8 cellular contexts compared by ENCODE assay signal in genomic region chr11:35006389-35007128, GRCh38.
A peak's percentile ranks its signal among the peaks of the same experiment; 100 is the strongest.
DNase-seq lines count a peak whose midpoint lies in the region; ATAC-seq and TF ChIP-seq lines count a peak whose summit lies in the region.

No MANE protein-coding gene starts in this region.

- 45 to 70% (median 52%) methylated on average over 8 of the region's 8 CpGs for WGBS in spleen, 5 donors

- peaks cover 53% of the 10 kb centered on the region for H3K4me1 Mint-ChIP-seq in activated CD8-positive, alpha-beta memory T cell treated with anti-CD3 and anti-CD28 coated beads, Interleukin-2, amount 10 ng/mL, durations not matched to agents 7 days and 5 days
- H3K4me1 Mint-ChIP-seq in activated CD4-positive, alpha-beta T cell treated with anti-CD3 and anti-CD28 coated beads, Interleukin-2, amount 10 ng/mL, durations not matched to agents 7 days and 5 days = peaks cover 18% of the 10 kb centered on the region
- peaks cover 43% of the 10 kb centered on the region for H3K4me1 Mint-ChIP-seq in stimulated activated memory B cell treated with anti-CD40 and anti-IgM and Interleukin-4, amounts not matched to agents 10 μg/mL and 1 μg/mL and 100 μg/mL, for 72 hours

- TF ChIP-seq CTCF in spleen (IDR thresholded peaks at IDR 0.05 in 8 of 11, conservative IDR thresholded peaks at IDR 0.05 in 3 of 11) = no peak

- no peaks in the 10 kb centered on the region for H3K9me3 Mint-ChIP-seq in activated CD8-positive, alpha-beta memory T cell treated with anti-CD3 and anti-CD28 coated beads, Interleukin-2, amount 10 ng/mL, durations not matched to agents 7 days and 5 days (ENCODE audit: low read depth)
- peaks cover 2% of the 10 kb centered on the region for H3K9me3 Mint-ChIP-seq in activated CD4-positive, alpha-beta T cell treated with anti-CD3 and anti-CD28 coated beads, Interleukin-2, amount 10 ng/mL, durations not matched to agents 7 days and 5 days
- no peaks in the 10 kb centered on the region for H3K9me3 Mint-ChIP-seq in stimulated activated memory B cell treated with anti-CD40 and anti-IgM and Interleukin-4, amounts not matched to agents 10 μg/mL and 1 μg/mL and 100 μg/mL, for 72 hours

- H3K27ac Mint-ChIP-seq in activated CD8-positive, alpha-beta memory T cell treated with anti-CD3 and anti-CD28 coated beads, Interleukin-2, amount 10 ng/mL, durations not matched to agents 7 days and 5 days = peak overlapping the region; percentile 49
- no peak overlapping the region for H3K27ac Mint-ChIP-seq in activated CD4-positive, alpha-beta T cell treated with anti-CD3 and anti-CD28 coated beads, Interleukin-2, amount 10 ng/mL, durations not matched to agents 7 days and 5 days
- peak overlapping the region; percentile 25 for H3K27ac Mint-ChIP-seq in stimulated activated memory B cell treated with anti-CD40 and anti-IgM and Interleukin-4, amounts not matched to agents 10 μg/mL and 1 μg/mL and 100 μg/mL, for 72 hours

- H3K36me3 Mint-ChIP-seq in activated CD8-positive, alpha-beta memory T cell treated with anti-CD3 and anti-CD28 coated beads, Interleukin-2, amount 10 ng/mL, durations not matched to agents 7 days and 5 days = peaks cover 11% of the 10 kb centered on the region
- peaks cover 1% of the 10 kb centered on the region for H3K36me3 Mint-ChIP-seq in activated CD4-positive, alpha-beta T cell treated with anti-CD3 and anti-CD28 coated beads, Interleukin-2, amount 10 ng/mL, durations not matched to agents 7 days and 5 days (ENCODE audit: low read depth)
- H3K36me3 Mint-ChIP-seq in stimulated activated memory B cell treated with anti-CD40 and anti-IgM and Interleukin-4, amounts not matched to agents 10 μg/mL and 1 μg/mL and 100 μg/mL, for 72 hours = no peaks in the 10 kb centered on the region

- CTCF ChIA-PET in activated CD8-positive, alpha-beta memory T cell treated with anti-CD3 and anti-CD28 coated beads, Interleukin-2, amount 10 ng/mL, durations not matched to agents 7 days and 5 days (lab: Charles Lee) = interaction anchor here (1.1 to 2.9 kb wide), 8 partner anchors 12 to 233 kb away, joined by 3 to 11 read pairs (median 4); no protein-coding TSS in a partner anchor
- CTCF ChIA-PET in activated CD4-positive, alpha-beta T cell treated with anti-CD3 and anti-CD28 coated beads, Interleukin-2, amount 10 ng/mL, durations not matched to agents 7 days and 5 days (lab: Charles Lee) = interaction anchor here (0.6 to 1.2 kb wide), 5 partner anchors 18 to 168 kb away, joined by 3 to 4 read pairs (median 3); no protein-coding TSS in a partner anchor

- POLR2A ChIA-PET in activated CD4-positive, alpha-beta T cell treated with anti-CD3 and anti-CD28 coated beads, Interleukin-2, amount 10 ng/mL, durations not matched to agents 7 days and 5 days (lab: Charles Lee) = no interaction called here

- H3K4me1 ChIP-seq in spleen = peaks cover 5 to 17% (median 14%) of the 10 kb centered on the region in 6 donors

- peak overlapping the region in 4 of 8 donors; percentile 10 to 40 (median 20) for H3K27ac ChIP-seq in spleen

- H3K27me3 Mint-ChIP-seq in activated CD8-positive, alpha-beta memory T cell treated with anti-CD3 and anti-CD28 coated beads, Interleukin-2, amount 10 ng/mL, durations not matched to agents 7 days and 5 days = peaks cover 37% of the 10 kb centered on the region
- peaks cover 8% of the 10 kb centered on the region for H3K27me3 Mint-ChIP-seq in activated CD4-positive, alpha-beta T cell treated with anti-CD3 and anti-CD28 coated beads, Interleukin-2, amount 10 ng/mL, durations not matched to agents 7 days and 5 days
- H3K27me3 Mint-ChIP-seq in stimulated activated memory B cell treated with anti-CD40 and anti-IgM and Interleukin-4, amounts not matched to agents 10 μg/mL and 1 μg/mL and 100 μg/mL, for 72 hours = no peaks in the 10 kb centered on the region

- no peaks in the 10 kb centered on the region for H3K27me3 ChIP-seq in spleen (replicated peaks in 1 of 7)

- no peaks in the 10 kb centered on the region for H3K36me3 ChIP-seq in spleen

- TF ChIP-seq POLR2A in spleen (IDR thresholded peaks at IDR 0.05) = no peak

- peak; percentile 83 for DNase-seq in activated CD8-positive, alpha-beta memory T cell treated with anti-CD3 and anti-CD28 coated beads, Interleukin-2, amount 10 ng/mL, durations not matched to agents 7 days and 5 days
- DNase-seq in activated CD8-positive, alpha-beta memory T cell treated with anti-CD3 and anti-CD28 coated beads, Interleukin-2, amount 50 U/mL, for 48 hours = no peak
- DNase-seq in activated CD4-positive, alpha-beta T cell treated with anti-CD3 and anti-CD28 coated beads, Interleukin-2, amount 10 ng/mL, durations not matched to agents 7 days and 5 days = peak; percentile 14
- no peak for DNase-seq in NCI-H2081 treated with DMSO at 0.1 percent for 48 hours (lab: John Stamatoyannopoulos, UW)
- no peak for DNase-seq in spleen

- H3K9me3 ChIP-seq in spleen = no peaks in the 10 kb centered on the region

- no peak overlapping the region for H3K4me3 ChIP-seq in spleen

- intact Hi-C loops in spleen (cut with DNase I; ENCODE audit: low total_unique reads) = no loop called here

- peak; percentile 93 for ATAC-seq in activated CD8-positive, alpha-beta memory T cell treated with anti-CD3 and anti-CD28 coated beads, Interleukin-2, amount 10 ng/mL, durations not matched to agents 7 days and 5 days
- peak; percentile 87 for ATAC-seq in HG03066 (IDR thresholded peaks at IDR 0.05; ENCODE audit: low read depth, unreplicated experiment)
- peak; percentile 97 for ATAC-seq in stimulated activated memory B cell treated with anti-CD40 and anti-IgM and Interleukin-4, amounts not matched to agents 10 μg/mL and 1 μg/mL and 100 μg/mL, for 72 hours
- no peak for ATAC-seq in SK-N-SH treated with all-trans-retinoic acid at 6 μM for 48 hours

- no peak overlapping the region for H3K4me3 Mint-ChIP-seq in activated CD8-positive, alpha-beta memory T cell treated with anti-CD3 and anti-CD28 coated beads, Interleukin-2, amount 10 ng/mL, durations not matched to agents 7 days and 5 days
- H3K4me3 Mint-ChIP-seq in activated CD4-positive, alpha-beta T cell treated with anti-CD3 and anti-CD28 coated beads, Interleukin-2, amount 10 ng/mL, durations not matched to agents 7 days and 5 days = no peak overlapping the region
- no peak overlapping the region for H3K4me3 Mint-ChIP-seq in stimulated activated memory B cell treated with anti-CD40 and anti-IgM and Interleukin-4, amounts not matched to agents 10 μg/mL and 1 μg/mL and 100 μg/mL, for 72 hours

TF ChIP-seq in SK-N-SH treated with all-trans-retinoic acid at 6 μM for 48 hours, 23 proteins besides CTCF, POLR2A, EP300 and RAD21:
- no peak for TF ChIP-seq PATZ1 (CRISPR knock-in tag; IDR thresholded peaks at IDR 0.05; ENCODE audit: borderline replicate concordance)
- TF ChIP-seq GLIS3 (CRISPR knock-in tag; IDR thresholded peaks at IDR 0.05) = no peak
- no peak for TF ChIP-seq ISL1 (CRISPR knock-in tag; IDR thresholded peaks at IDR 0.05)
- TF ChIP-seq OSR1 (CRISPR knock-in tag; IDR thresholded peaks at IDR 0.05) = no peak
- no peak for TF ChIP-seq SNAI2 (CRISPR knock-in tag; IDR thresholded peaks at IDR 0.05)
- TF ChIP-seq BACH2 (CRISPR knock-in tag; IDR thresholded peaks at IDR 0.05; ENCODE audit: borderline replicate concordance) = no peak
- no peak for TF ChIP-seq RARB (CRISPR knock-in tag; IDR thresholded peaks at IDR 0.05)
- no peak for TF ChIP-seq ZNF565 (CRISPR knock-in tag; conservative IDR thresholded peaks at IDR 0.05; ENCODE audit: low read depth)
- no peak for TF ChIP-seq CSDC2 (CRISPR knock-in tag; IDR thresholded peaks at IDR 0.05)
- no peak for TF ChIP-seq CREB5 (CRISPR knock-in tag; IDR thresholded peaks at IDR 0.05; ENCODE audit: low read depth)
- no peak for TF ChIP-seq PPARA (CRISPR knock-in tag; IDR thresholded peaks at IDR 0.05; ENCODE audit: borderline replicate concordance)

Comparison
In these comparisons a context has a peak if more than half of its experiments do, and no peak if none do; other contexts are left out.
1. DNase-seq: peak in activated CD8-positive, alpha-beta memory T cell treated with anti-CD3 and anti-CD28 coated beads, Interleukin-2, amount 10 ng/mL, durations not matched to agents 7 days and 5 days (single experiment) and activated CD4-positive, alpha-beta T cell treated with anti-CD3 and anti-CD28 coated beads, Interleukin-2, amount 10 ng/mL, durations not matched to agents 7 days and 5 days (single experiment); none in activated CD8-positive, alpha-beta memory T cell treated with anti-CD3 and anti-CD28 coated beads, Interleukin-2, amount 50 U/mL, for 48 hours (single experiment), NCI-H2081 treated with DMSO at 0.1 percent for 48 hours (single experiment) and spleen (single experiment).